In genomic region chr2:152718047-152718908, GRCh38 we compare ENCODE assay signal across 8 cellular contexts. TPM values are rescaled to one million over a fixed set of nuclear protein-coding genes. Genes with fewer than 3 reads are reported as not detected.
DNase-seq lines count a peak whose midpoint lies in the region; ATAC-seq, FAIRE-seq and TF ChIP-seq lines count a peak whose summit lies in the region.

ARL6IP6 (plus strand) TSS chr2:152718620; CDS start chr2:152718625, 5 bp downstream.

- H3K36me3 Mint-ChIP-seq in WTC11 = peaks cover 43% of the 10 kb centered on the region

- H3K9me3 Mint-ChIP-seq in WTC11 = no peaks in the 10 kb centered on the region

- no peaks in the 10 kb centered on the region for H3K9me3 ChIP-seq in small intestine (ENCODE audit: control insufficient read depth, low read depth)

- CTCF ChIA-PET in WTC11 (lab: Charles Lee) = no interaction called here

- H3K4me1 ChIP-seq in small intestine (ENCODE audit: control insufficient read depth in 2 of 2, insufficient read depth in 1 of 2, low read depth in 1 of 2, low read length in 1 of 2) = peaks cover 3% of the 10 kb centered on the region in 2 donors

- POLR2A ChIA-PET in WTC11 (lab: Charles Lee) = interaction anchor here (0.5 to 1.6 kb wide), 4 partner anchors 8 to 24 kb away, joined by 3 to 10 read pairs (median 6); no protein-coding TSS in a partner anchor

- peaks cover 1% of the 10 kb centered on the region for H3K36me3 ChIP-seq in bronchial epithelial cell (ENCODE audit: control insufficient read depth, insufficient read depth, low read length)
- peaks cover 0 to 1% of the 10 kb centered on the region in 2 donors for H3K36me3 ChIP-seq in small intestine (ENCODE audit: control insufficient read depth in 2 of 2, insufficient read depth in 2 of 2, low read length in 2 of 2)

- ATAC-seq in GM19023 (IDR thresholded peaks at IDR 0.05; ENCODE audit: unreplicated experiment) = peak; percentile 70
- ATAC-seq in HG03196 (IDR thresholded peaks at IDR 0.05; ENCODE audit: unreplicated experiment) = peak; percentile 69
- ATAC-seq in WTC11 = peak; percentile 66

- no peak for FAIRE-seq in bronchial epithelial cell (lab: Jason Lieb, UNC)
- FAIRE-seq in small intestine (lab: Jason Lieb, UNC) = no peak

- DNase-seq in AG08395 (ENCODE audit: low spot score) (peak; percentile 91), NCI-H226 (peak; percentile 93), WTC11 (ENCODE audit: low spot score) (peak; percentile 94), bronchial epithelial cell (ENCODE audit: low read depth) (peak; percentile 80), iPS-NIHi11 (ENCODE audit: low spot score) (peak; percentile 85), small intestine (peak; percentile 94)

- H3K27me3 ChIP-seq in bronchial epithelial cell (ENCODE audit: control insufficient read depth, insufficient read depth, low read length) (no peaks in the 10 kb centered on the region), small intestine (ENCODE audit: control insufficient read depth in 2 of 2, insufficient read depth in 2 of 2, low read length in 2 of 2) (no peaks in the 10 kb centered on the region)

- H3K4me3 ChIP-seq in bronchial epithelial cell (ENCODE audit: low read depth, low read length) (peak within 1 kb of the TSS; percentile 93), small intestine (ENCODE audit: low read depth in 1 of 2, low read length in 2 of 2) (peak within 1 kb of the TSS; percentile 53 to 66)

- peak within 1 kb of the TSS; percentile 99 to 100 for H3K27ac ChIP-seq in small intestine (ENCODE audit: low read depth in 1 of 2, low read length in 1 of 2)

- no peak for TF ChIP-seq CTCF in WTC11 (IDR thresholded peaks at IDR 0.05)
- TF ChIP-seq CTCF in bronchial epithelial cell (IDR thresholded peaks at IDR 0.05; ENCODE audit: insufficient read depth, low read length, severe bottlenecking) = no peak

- H3K27ac Mint-ChIP-seq in WTC11 = peak within 1 kb of the TSS; percentile 100

- WGBS in small intestine, 3 donors = 0 to 1% (median 1%) methylated on average over 86 to 88 of the region's 88 CpGs

- H3K4me1 Mint-ChIP-seq in WTC11 = peaks cover 33% of the 10 kb centered on the region

- H3K4me3 Mint-ChIP-seq in WTC11 = peak within 1 kb of the TSS; percentile 97

- no peaks in the 10 kb centered on the region for H3K27me3 Mint-ChIP-seq in WTC11 (ENCODE audit: low read depth)

TF ChIP-seq in WTC11, 78 proteins besides CTCF, POLR2A, EP300 and RAD21 (continues in another document):
- TF ChIP-seq ETV6 (CRISPR knock-in tag; IDR thresholded peaks at IDR 0.05) (peak; percentile 82), MYBL2 (CRISPR knock-in tag; IDR thresholded peaks at IDR 0.05) (peak; percentile 62; the same call in 1 of the 2 replicates), FOXP4 (CRISPR knock-in tag; IDR thresholded peaks at IDR 0.05) (peak; percentile 78; the same call in 1 of the 2 replicates), SMAD3 (CRISPR knock-in tag; IDR thresholded peaks at IDR 0.05; ENCODE audit: borderline replicate concordance) (peak; percentile 69; the same call in 1 of the 2 replicates), IRF2 (CRISPR knock-in tag; IDR thresholded peaks at IDR 0.05; ENCODE audit: borderline replicate concordance, low read depth) (no peak), SOX15 (CRISPR knock-in tag; IDR thresholded peaks at IDR 0.05) (no peak), JAZF1 (CRISPR knock-in tag; IDR thresholded peaks at IDR 0.05) (no peak), NFYB (CRISPR knock-in tag; conservative IDR thresholded peaks at IDR 0.05; ENCODE audit: low read depth) (peak; percentile 64), NR2C2 (CRISPR knock-in tag; IDR thresholded peaks at IDR 0.05) (no peak), AFF4 (CRISPR knock-in tag; IDR thresholded peaks at IDR 0.05; ENCODE audit: borderline replicate concordance) (0 out of 2 replicates have a peak, but pooled peaks have one; percentile 34)
- TF ChIP-seq, protein P1, sequence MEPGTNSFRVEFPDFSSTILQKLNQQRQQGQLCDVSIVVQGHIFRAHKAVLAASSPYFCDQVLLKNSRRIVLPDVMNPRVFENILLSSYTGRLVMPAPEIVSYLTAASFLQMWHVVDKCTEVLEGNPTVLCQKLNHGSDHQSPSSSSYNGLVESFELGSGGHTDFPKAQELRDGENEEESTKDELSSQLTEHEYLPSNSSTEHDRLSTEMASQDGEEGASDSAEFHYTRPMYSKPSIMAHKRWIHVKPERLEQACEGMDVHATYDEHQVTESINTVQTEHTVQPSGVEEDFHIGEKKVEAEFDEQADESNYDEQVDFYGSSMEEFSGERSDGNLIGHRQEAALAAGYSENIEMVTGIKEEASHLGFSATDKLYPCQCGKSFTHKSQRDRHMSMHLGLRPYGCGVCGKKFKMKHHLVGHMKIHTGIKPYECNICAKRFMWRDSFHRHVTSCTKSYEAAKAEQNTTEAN (CRISPR knock-in tag; IDR thresholded peaks at IDR 0.05) = no peak
- TF ChIP-seq, protein P2, sequence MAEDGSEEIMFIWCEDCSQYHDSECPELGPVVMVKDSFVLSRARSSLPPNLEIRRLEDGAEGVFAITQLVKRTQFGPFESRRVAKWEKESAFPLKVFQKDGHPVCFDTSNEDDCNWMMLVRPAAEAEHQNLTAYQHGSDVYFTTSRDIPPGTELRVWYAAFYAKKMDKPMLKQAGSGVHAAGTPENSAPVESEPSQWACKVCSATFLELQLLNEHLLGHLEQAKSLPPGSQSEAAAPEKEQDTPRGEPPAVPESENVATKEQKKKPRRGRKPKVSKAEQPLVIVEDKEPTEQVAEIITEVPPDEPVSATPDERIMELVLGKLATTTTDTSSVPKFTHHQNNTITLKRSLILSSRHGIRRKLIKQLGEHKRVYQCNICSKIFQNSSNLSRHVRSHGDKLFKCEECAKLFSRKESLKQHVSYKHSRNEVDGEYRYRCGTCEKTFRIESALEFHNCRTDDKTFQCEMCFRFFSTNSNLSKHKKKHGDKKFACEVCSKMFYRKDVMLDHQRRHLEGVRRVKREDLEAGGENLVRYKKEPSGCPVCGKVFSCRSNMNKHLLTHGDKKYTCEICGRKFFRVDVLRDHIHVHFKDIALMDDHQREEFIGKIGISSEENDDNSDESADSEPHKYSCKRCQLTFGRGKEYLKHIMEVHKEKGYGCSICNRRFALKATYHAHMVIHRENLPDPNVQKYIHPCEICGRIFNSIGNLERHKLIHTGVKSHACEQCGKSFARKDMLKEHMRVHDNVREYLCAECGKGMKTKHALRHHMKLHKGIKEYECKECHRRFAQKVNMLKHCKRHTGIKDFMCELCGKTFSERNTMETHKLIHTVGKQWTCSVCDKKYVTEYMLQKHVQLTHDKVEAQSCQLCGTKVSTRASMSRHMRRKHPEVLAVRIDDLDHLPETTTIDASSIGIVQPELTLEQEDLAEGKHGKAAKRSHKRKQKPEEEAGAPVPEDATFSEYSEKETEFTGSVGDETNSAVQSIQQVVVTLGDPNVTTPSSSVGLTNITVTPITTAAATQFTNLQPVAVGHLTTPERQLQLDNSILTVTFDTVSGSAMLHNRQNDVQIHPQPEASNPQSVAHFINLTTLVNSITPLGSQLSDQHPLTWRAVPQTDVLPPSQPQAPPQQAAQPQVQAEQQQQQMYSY (CRISPR knock-in tag; IDR thresholded peaks at IDR 0.05) = peak; percentile 12; the same call in 1 of the 2 replicates

RNA-seq across cellular contexts. Expression of gene ARL6IP6, which starts in this region (rescaled TPM):
- total RNA-seq in WTC11 (2021) (40.4 to 46.6 TPM (median 42.5 TPM) in 3 replicates), bronchial epithelial cell (17.9 and 18.2 TPM in 2 replicates)
- polyA plus RNA-seq in small intestine = 10 to 100 TPM in 2 of 3 donors, 1 to 10 TPM in 1; 5.7 to 12.5 (median 11.3) TPM

Comparison
In these comparisons a context has a peak if more than half of its experiments do, and no peak if none do; other contexts are left out.
1. Peak in every context shown above with its lines: DNase-seq, ATAC-seq, H3K4me3 ChIP-seq and H3K27ac ChIP-seq.